In the genomic region with DNA sequence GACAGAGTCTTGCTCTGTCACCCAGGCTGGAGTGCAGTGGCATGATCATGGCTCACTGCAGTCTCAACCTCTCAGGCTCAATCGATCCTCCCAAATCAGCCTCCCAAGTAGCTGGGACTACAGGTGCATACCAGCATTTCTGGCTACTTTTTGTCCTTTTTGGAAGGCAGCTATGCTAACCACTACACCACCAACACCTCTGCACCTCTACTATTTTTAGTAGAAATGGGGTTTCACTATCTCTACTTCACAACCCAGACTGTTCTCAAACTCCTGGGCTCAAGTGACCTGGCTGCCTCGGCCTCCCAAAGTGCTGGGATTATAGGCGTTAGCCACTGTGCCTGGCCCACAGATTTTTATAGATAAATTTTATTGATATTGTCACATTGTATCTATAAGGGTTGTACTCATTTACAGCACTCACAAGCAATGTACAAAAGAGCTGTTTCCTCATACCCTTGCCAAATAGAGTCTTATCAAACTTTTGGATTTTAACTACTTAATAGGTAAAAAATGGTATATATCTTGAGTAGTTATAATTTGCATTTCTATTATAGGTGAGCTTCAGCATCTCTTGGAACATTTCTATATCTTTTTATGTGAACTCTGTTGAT, we compare ENCODE assay signal across 27 cellular contexts. TPM values are rescaled to one million over a fixed set of nuclear protein-coding genes. Genes with fewer than 3 reads are reported as not detected.
"Had no signal": no experiment of that assay in that cellular context is flagged by ENCODE, and none has a peak within 500 bp of the region (broad histone marks: within the 10 kb centered on the region; RNA-seq: fewer than 3 reads in every experiment).

No MANE protein-coding gene starts in this region.

- ATAC-seq: activated T-cell treated with anti-CD3 and anti-CD28 coated beads, Interleukin-2, amount 50 U/mL, for 4 hours; gastroesophageal sphincter; heart left ventricle; WTC11 had no signal

- H3K4me3 ChIP-seq: coronary artery, esophagus squamous epithelium, gastroesophageal sphincter, heart left ventricle, lung, sigmoid colon, thoracic aorta, upper lobe of left lung had no signal

- FAIRE-seq: astrocyte, keratinocyte, TTC549 had no signal

- DNase-seq: activated CD4-positive, alpha-beta T cell treated with anti-CD3 and anti-CD28 coated beads, Interleukin-2, amount 50 U/mL, for 48 hours; activated CD8-positive, alpha-beta memory T cell treated with anti-CD3 and anti-CD28 coated beads, Interleukin-2, amount 50 U/mL, for 48 hours; activated naive CD4-positive, alpha-beta T cell treated with Interleukin-2 at 50 U/mL for 16 hours; activated naive CD8-positive, alpha-beta T cell treated with anti-CD3 and anti-CD28 coated beads for 36 hours; activated T-cell treated with anti-CD3 and anti-CD28 coated beads, Interleukin-2, amount 50 U/mL, for 4 hours; central memory CD4-positive, alpha-beta T cell; endodermal cell; esophagus squamous epithelium; heart left ventricle; natural killer cell; retina; sigmoid colon; stimulated activated CD4-positive, alpha-beta T cell treated with anti-CD3 and anti-CD28 coated beads, Interleukin-2, amount 100 ng/mL, for 48 hours; stimulated activated naive CD4-positive, alpha-beta T cell treated with Interleukin-2 at 50 U/mL for 16 hours; T-helper 1 cell; upper lobe of left lung had no signal

- H3K36me3 Mint-ChIP-seq: activated naive CD8-positive, alpha-beta T cell treated with anti-CD3 and anti-CD28 coated beads for 36 hours; natural killer cell; WTC11 had no signal

- H3K9me3 Mint-ChIP-seq: activated naive CD8-positive, alpha-beta T cell treated with anti-CD3 and anti-CD28 coated beads for 36 hours; activated T-helper 2 cell treated with anti-CD3 and anti-CD28 coated beads, Interferon-gamma antibody, Interleukin-2, Interleukin-4, amounts not matched to agents 10 μg/mL and 5 μg/mL and 100 μg/mL, durations not matched to agents 14 hours and 24 hours and 36 hours; endodermal cell; natural killer cell had no signal

- H3K27ac Mint-ChIP-seq: activated naive CD8-positive, alpha-beta T cell treated with anti-CD3 and anti-CD28 coated beads for 36 hours; activated T-helper 2 cell treated with anti-CD3 and anti-CD28 coated beads, Interferon-gamma antibody, Interleukin-2, Interleukin-4, amounts not matched to agents 10 μg/mL and 5 μg/mL and 100 μg/mL, durations not matched to agents 14 hours and 24 hours and 36 hours; endodermal cell; natural killer cell; progenitor cell of endocrine pancreas; WTC11 had no signal

- H3K27ac ChIP-seq: coronary artery, esophagus squamous epithelium, gastroesophageal sphincter, heart left ventricle, sigmoid colon, thoracic aorta, upper lobe of left lung had no signal

- H3K4me1 ChIP-seq: esophagus squamous epithelium, gastroesophageal sphincter, heart left ventricle, sigmoid colon had no signal

- H3K4me1 Mint-ChIP-seq: WTC11 had no signal

- H3K27me3 Mint-ChIP-seq: progenitor cell of endocrine pancreas had no signal

- H3K27me3 ChIP-seq: esophagus squamous epithelium, gastroesophageal sphincter, heart left ventricle, sigmoid colon, upper lobe of left lung had no signal

- H3K4me3 Mint-ChIP-seq: activated naive CD8-positive, alpha-beta T cell treated with anti-CD3 and anti-CD28 coated beads for 36 hours; activated T-cell treated with anti-CD3 and anti-CD28 coated beads, Interleukin-2, amount 50 U/mL, for 4 hours; endodermal cell; natural killer cell; WTC11 had no signal

- H3K9me3 ChIP-seq: esophagus squamous epithelium, gastroesophageal sphincter, heart left ventricle, sigmoid colon, thoracic aorta, upper lobe of left lung had no signal

- H3K36me3 ChIP-seq: esophagus squamous epithelium, gastroesophageal sphincter, heart left ventricle, sigmoid colon, thoracic aorta, upper lobe of left lung had no signal

RNA-seq across cellular contexts. Expression of a gene that starts 23.7 kb away (rescaled TPM):
- total RNA-seq: activated CD8-positive, alpha-beta memory T cell treated with anti-CD3 and anti-CD28 coated beads for 36 hours; activated naive CD8-positive, alpha-beta T cell treated with anti-CD3 and anti-CD28 coated beads for 36 hours; activated T-helper 2 cell treated with anti-CD3 and anti-CD28 coated beads, Interferon-gamma antibody, Interleukin-2, Interleukin-4, amounts not matched to agents 10 μg/mL and 5 μg/mL and 100 μg/mL, durations not matched to agents 14 hours and 24 hours and 36 hours; natural killer cell had no signal
